11 cellular contexts compared by ENCODE assay signal in genomic region chr6:42313038-42313437, GRCh38.
A peak's percentile ranks its signal among the peaks of the same experiment; 100 is the strongest.
DNase-seq lines count a peak whose midpoint lies in the region; ATAC-seq, FAIRE-seq and TF ChIP-seq lines count a peak whose summit lies in the region.
"Had no signal": no experiment of that assay in that cellular context is flagged by ENCODE, and none has a peak within 500 bp of the region (broad histone marks: within the 10 kb centered on the region; RNA-seq: fewer than 3 reads in every experiment).

No MANE protein-coding gene starts in this region.

- TF ChIP-seq CTCF in neutrophil (IDR thresholded peaks at IDR 0.05) (no peak), prostate gland (IDR thresholded peaks at IDR 0.05) (no peak)

- intact Hi-C loops in prostate gland (cut with DNase I), result no loop called here

- 58% methylated on average over 6 of the region's 6 CpGs for WGBS in prostate gland

- H3K36me3 ChIP-seq in neutrophil (peaks cover 5% of the 10 kb centered on the region), prostate gland (no peaks in the 10 kb centered on the region)

- H3K9me3 ChIP-seq in neutrophil, result no peaks in the 10 kb centered on the region
- H3K9me3 ChIP-seq in prostate gland, result no peaks in the 10 kb centered on the region

- no peak for FAIRE-seq in HTR-8/SVneo (lab: Jason Lieb, UNC)

- peak; percentile 78 for DNase-seq in CD1c-positive myeloid dendritic cell (ENCODE audit: extremely low spot score)
- DNase-seq in HTR-8/SVneo (ENCODE audit: insufficient read length, low spot score), result peak; percentile 42
- no peak for DNase-seq in DMS79 treated with DMSO at 0.1 percent for 48 hours (lab: John Stamatoyannopoulos, UW)
- DNase-seq in OCI-M2 (lab: John Stamatoyannopoulos, UW; ENCODE audit: unreplicated experiment), result no peak
- no peak for DNase-seq in prostate gland (ENCODE audit: low spot score)
- DNase-seq: NCI-H2029 treated with DMSO at 0.1 percent for 48 hours; Right ventricle myocardium superior; stimulated activated CD8-positive, alpha-beta memory T cell treated with anti-CD3 and anti-CD28 coated beads, Interleukin-4, amount 100 ng/mL, for 48 hours had no signal

- no peak for TF ChIP-seq POLR2A in prostate gland (IDR thresholded peaks at IDR 0.05)

- H3K27ac ChIP-seq in cingulate gyrus (ENCODE audit: low read depth, low read length), result peak overlapping the region; percentile 7
- peak overlapping the region; percentile 99 for H3K27ac ChIP-seq in neutrophil
- no peak overlapping the region for H3K27ac ChIP-seq in prostate gland

- H3K4me1 ChIP-seq in neutrophil (ENCODE audit: control insufficient read depth in 1 of 2, insufficient read depth in 1 of 2, low read depth in 1 of 2, low read length in 1 of 2) (peaks cover 48 to 54% of the 10 kb centered on the region in 2 experiments), prostate gland (replicated peaks) (no peaks in the 10 kb centered on the region)

- H3K27me3 ChIP-seq in neutrophil, result no peaks in the 10 kb centered on the region
- no peaks in the 10 kb centered on the region for H3K27me3 ChIP-seq in prostate gland (replicated peaks; ENCODE audit: insufficient read depth)

- ATAC-seq in HG02981 (IDR thresholded peaks at IDR 0.05; ENCODE audit: unreplicated experiment), result no peak

- H3K4me3 ChIP-seq in neutrophil (ENCODE audit: low read depth in 1 of 2, low read length in 1 of 2), result no peak overlapping the region
- H3K4me3 ChIP-seq in prostate gland, result no peak overlapping the region

Comparison
In these comparisons a context has a peak if more than half of its experiments do, and no peak if none do; other contexts are left out.
1. DNase-seq: peak in CD1c-positive myeloid dendritic cell (single experiment) and HTR-8/SVneo (single experiment); none in DMS79 treated with DMSO at 0.1 percent for 48 hours (single experiment), OCI-M2 (single experiment) and prostate gland (single experiment).
2. H3K27ac ChIP-seq: peak in cingulate gyrus (single experiment) and neutrophil (single experiment); none in prostate gland (0 of 2).